ENCODE assay signal across 1 cellular context in the genomic region with DNA sequence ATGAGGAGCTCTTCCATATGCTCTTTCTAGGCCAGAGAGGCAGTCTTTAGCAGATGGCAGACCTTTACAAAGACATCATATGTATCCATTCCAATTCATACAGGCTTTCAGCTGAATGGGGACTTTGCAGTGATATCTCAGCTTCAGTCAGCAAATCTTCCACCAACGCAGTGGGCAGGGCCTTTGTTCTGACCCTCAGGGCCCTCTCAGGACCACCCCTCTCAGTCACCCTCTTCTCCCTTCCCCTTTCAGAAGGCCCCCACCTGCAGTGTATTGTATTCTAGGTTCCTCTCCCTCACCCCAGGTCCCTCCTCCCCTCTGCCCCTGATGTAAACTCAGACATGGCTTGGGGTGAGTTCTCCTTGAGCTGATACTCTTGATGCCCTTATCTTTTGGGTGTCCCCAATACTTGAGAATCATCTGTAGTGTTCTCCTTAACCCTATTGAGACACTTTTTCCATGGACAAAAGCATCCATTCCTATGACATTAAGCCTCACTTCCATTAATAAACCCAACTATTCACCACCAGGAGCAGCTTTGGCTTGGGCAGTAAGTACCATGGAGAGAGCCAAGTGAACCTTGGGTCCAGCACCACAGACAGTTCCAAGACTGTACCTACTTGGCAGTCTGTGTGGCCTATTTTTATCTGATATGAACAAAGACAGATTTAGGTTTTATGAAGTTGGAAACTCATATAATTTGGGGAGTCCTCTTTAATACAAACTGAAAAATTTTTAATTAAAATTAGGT.
A peak's percentile ranks its signal among the peaks of the same experiment; 100 is the strongest.
TF ChIP-seq lines count a peak whose summit lies in the region.

No MANE protein-coding gene starts in this region.

TF ChIP-seq in K562, 482 proteins besides CTCF, POLR2A, EP300 and RAD21 (continued from another document and continues in another):
- TF ChIP-seq HMG20B (CRISPR knock-in tag; IDR thresholded peaks at IDR 0.05) (no peak), HDAC2 (IDR thresholded peaks at IDR 0.05) (peak; percentile 50; the same call in 1 of the 2 replicates), HDAC3 (IDR thresholded peaks at IDR 0.05; ENCODE audit: borderline replicate concordance, partially characterized antibody) (no peak), CXXC5 (CRISPR knock-in tag; IDR thresholded peaks at IDR 0.05) (peak; percentile 56), POLR2H (tag; IDR thresholded peaks at IDR 0.05; ENCODE audit: low read depth) (no peak), POLR2B (IDR thresholded peaks at IDR 0.05; ENCODE audit: low read depth, partially characterized antibody) (no peak), TEAD1 (CRISPR knock-in tag; IDR thresholded peaks at IDR 0.05) (peak in 1 of 2 experiments; percentile 21; a peak in 1 of 4 replicates), ESRRA (IDR thresholded peaks at IDR 0.05; ENCODE audit: borderline replicate concordance, low read depth) (no peak), RUNX1 (IDR thresholded peaks at IDR 0.05; ENCODE audit: low read depth) (no peak), HNRNPL (IDR thresholded peaks at IDR 0.05; ENCODE audit: low read depth, low read length) (no peak), NCOA6 (IDR thresholded peaks at IDR 0.05) (peak; percentile 89), FOXP1 (CRISPR knock-in tag; IDR thresholded peaks at IDR 0.05) (no peak), NCOA1 (IDR thresholded peaks at IDR 0.05; ENCODE audit: low read depth) (peak; percentile 91), RBM22 (IDR thresholded peaks at IDR 0.05; ENCODE audit: low read depth, low read length, poor library complexity, severe bottlenecking) (no peak), CHD7 (IDR thresholded peaks at IDR 0.05; ENCODE audit: low read depth, low read length) (no peak), ZBTB1 (CRISPR knock-in tag; IDR thresholded peaks at IDR 0.05; ENCODE audit: borderline replicate concordance, low read depth) (no peak), BMI1 (IDR thresholded peaks at IDR 0.05; ENCODE audit: low read length) (no peak), SIX5 (IDR thresholded peaks at IDR 0.05; ENCODE audit: borderline replicate concordance in 1 of 2, insufficient read depth in 1 of 2, low read depth in 1 of 2, low read length in 2 of 2) (no peak), POLR3A (IDR thresholded peaks at IDR 0.05; ENCODE audit: borderline replicate concordance, extremely low read depth, insufficient read depth, insufficient read length) (no peak), FOXP4 (CRISPR knock-in tag; IDR thresholded peaks at IDR 0.05; ENCODE audit: borderline replicate concordance) (no peak), FOSL1 (tag; conservative IDR thresholded peaks at IDR 0.05) (no peak), RBM15 (IDR thresholded peaks at IDR 0.05; ENCODE audit: insufficient read depth, low read length) (no peak), KDM5B (IDR thresholded peaks at IDR 0.05; ENCODE audit: insufficient replicate concordance, low read depth, low read length) (no peak), ZNF444 (CRISPR knock-in tag; IDR thresholded peaks at IDR 0.05) (no peak), SREBF1 (IDR thresholded peaks at IDR 0.05; ENCODE audit: borderline replicate concordance, low read depth, low read length) (no peak), ZNF175 (CRISPR knock-in tag; IDR thresholded peaks at IDR 0.05; ENCODE audit: low read depth) (0 out of 2 replicates have a peak, but pooled peaks have one; percentile 29), ARID3B (CRISPR knock-in tag; IDR thresholded peaks at IDR 0.05; ENCODE audit: borderline replicate concordance) (no peak), XRCC3 (IDR thresholded peaks at IDR 0.05) (no peak)
- TF ChIP-seq, protein P1, sequence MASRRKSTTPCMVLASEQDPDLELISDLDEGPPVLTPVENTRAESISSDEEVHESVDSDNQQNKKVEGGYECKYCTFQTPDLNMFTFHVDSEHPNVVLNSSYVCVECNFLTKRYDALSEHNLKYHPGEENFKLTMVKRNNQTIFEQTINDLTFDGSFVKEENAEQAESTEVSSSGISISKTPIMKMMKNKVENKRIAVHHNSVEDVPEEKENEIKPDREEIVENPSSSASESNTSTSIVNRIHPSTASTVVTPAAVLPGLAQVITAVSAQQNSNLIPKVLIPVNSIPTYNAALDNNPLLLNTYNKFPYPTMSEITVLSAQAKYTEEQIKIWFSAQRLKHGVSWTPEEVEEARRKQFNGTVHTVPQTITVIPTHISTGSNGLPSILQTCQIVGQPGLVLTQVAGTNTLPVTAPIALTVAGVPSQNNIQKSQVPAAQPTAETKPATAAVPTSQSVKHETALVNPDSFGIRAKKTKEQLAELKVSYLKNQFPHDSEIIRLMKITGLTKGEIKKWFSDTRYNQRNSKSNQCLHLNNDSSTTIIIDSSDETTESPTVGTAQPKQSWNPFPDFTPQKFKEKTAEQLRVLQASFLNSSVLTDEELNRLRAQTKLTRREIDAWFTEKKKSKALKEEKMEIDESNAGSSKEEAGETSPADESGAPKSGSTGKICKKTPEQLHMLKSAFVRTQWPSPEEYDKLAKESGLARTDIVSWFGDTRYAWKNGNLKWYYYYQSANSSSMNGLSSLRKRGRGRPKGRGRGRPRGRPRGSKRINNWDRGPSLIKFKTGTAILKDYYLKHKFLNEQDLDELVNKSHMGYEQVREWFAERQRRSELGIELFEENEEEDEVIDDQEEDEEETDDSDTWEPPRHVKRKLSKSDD (conservative IDR thresholded peaks at IDR 0.05; ENCODE audit: low read length): no peak
- TF ChIP-seq, protein P2, sequence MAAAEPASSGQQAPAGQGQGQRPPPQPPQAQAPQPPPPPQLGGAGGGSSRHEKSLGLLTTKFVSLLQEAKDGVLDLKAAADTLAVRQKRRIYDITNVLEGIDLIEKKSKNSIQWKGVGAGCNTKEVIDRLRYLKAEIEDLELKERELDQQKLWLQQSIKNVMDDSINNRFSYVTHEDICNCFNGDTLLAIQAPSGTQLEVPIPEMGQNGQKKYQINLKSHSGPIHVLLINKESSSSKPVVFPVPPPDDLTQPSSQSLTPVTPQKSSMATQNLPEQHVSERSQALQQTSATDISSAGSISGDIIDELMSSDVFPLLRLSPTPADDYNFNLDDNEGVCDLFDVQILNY (CRISPR knock-in tag; IDR thresholded peaks at IDR 0.05): no peak
- TF ChIP-seq, protein P3, sequence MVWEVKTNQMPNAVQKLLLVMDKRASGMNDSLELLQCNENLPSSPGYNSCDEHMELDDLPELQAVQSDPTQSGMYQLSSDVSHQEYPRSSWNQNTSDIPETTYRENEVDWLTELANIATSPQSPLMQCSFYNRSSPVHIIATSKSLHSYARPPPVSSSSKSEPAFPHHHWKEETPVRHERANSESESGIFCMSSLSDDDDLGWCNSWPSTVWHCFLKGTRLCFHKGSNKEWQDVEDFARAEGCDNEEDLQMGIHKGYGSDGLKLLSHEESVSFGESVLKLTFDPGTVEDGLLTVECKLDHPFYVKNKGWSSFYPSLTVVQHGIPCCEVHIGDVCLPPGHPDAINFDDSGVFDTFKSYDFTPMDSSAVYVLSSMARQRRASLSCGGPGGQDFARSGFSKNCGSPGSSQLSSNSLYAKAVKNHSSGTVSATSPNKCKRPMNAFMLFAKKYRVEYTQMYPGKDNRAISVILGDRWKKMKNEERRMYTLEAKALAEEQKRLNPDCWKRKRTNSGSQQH (CRISPR knock-in tag; IDR thresholded peaks at IDR 0.05): no peak
- TF ChIP-seq, protein P4, sequence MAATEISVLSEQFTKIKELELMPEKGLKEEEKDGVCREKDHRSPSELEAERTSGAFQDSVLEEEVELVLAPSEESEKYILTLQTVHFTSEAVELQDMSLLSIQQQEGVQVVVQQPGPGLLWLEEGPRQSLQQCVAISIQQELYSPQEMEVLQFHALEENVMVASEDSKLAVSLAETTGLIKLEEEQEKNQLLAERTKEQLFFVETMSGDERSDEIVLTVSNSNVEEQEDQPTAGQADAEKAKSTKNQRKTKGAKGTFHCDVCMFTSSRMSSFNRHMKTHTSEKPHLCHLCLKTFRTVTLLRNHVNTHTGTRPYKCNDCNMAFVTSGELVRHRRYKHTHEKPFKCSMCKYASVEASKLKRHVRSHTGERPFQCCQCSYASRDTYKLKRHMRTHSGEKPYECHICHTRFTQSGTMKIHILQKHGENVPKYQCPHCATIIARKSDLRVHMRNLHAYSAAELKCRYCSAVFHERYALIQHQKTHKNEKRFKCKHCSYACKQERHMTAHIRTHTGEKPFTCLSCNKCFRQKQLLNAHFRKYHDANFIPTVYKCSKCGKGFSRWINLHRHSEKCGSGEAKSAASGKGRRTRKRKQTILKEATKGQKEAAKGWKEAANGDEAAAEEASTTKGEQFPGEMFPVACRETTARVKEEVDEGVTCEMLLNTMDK (IDR thresholded peaks at IDR 0.05; ENCODE audit: borderline replicate concordance, insufficient read depth, low read depth, low read length, poor library complexity, severe bottlenecking): no peak
